18 cellular contexts compared by ENCODE assay signal in genomic region chr3:128554465-128555097, GRCh38.
DNase-seq lines count a peak whose midpoint lies in the region; ATAC-seq and TF ChIP-seq lines count a peak whose summit lies in the region.
"Had no signal": no experiment of that assay in that cellular context is flagged by ENCODE, and none has a peak within 500 bp of the region (broad histone marks: within the 10 kb centered on the region; RNA-seq: fewer than 3 reads in every experiment).

No MANE protein-coding gene starts in this region.

- H3K36me3 Mint-ChIP-seq in MCF 10A (ENCODE audit: insufficient read depth, unreplicated experiment) = no peaks in the 10 kb centered on the region
- no peaks in the 10 kb centered on the region for H3K36me3 Mint-ChIP-seq in naive thymus-derived CD8-positive, alpha-beta T cell
- H3K36me3 Mint-ChIP-seq: activated naive CD4-positive, alpha-beta T cell treated with anti-CD3 and anti-CD28 coated beads, Interleukin-2, amount 50 U/mL, for 72 hours had no signal

- peaks cover 8% of the 10 kb centered on the region for H3K4me1 Mint-ChIP-seq in MCF 10A (ENCODE audit: insufficient read depth, unreplicated experiment)
- peaks cover 5 to 9% (median 9%) of the 10 kb centered on the region in 4 donors for H3K4me1 Mint-ChIP-seq in naive thymus-derived CD8-positive, alpha-beta T cell

- peaks cover 30% of the 10 kb centered on the region for H3K27me3 Mint-ChIP-seq in MCF 10A (ENCODE audit: insufficient read depth, unreplicated experiment)
- peaks cover 29 to 74% (median 49%) of the 10 kb centered on the region in 5 donors for H3K27me3 Mint-ChIP-seq in naive thymus-derived CD8-positive, alpha-beta T cell

- H3K36me3 ChIP-seq in breast epithelium = no peaks in the 10 kb centered on the region
- H3K36me3 ChIP-seq in gastroesophageal sphincter = no peaks in the 10 kb centered on the region
- no peaks in the 10 kb centered on the region for H3K36me3 ChIP-seq in upper lobe of left lung
- H3K36me3 ChIP-seq: transverse colon had no signal

- POLR2A ChIA-PET in MCF 10A (lab: Yijun Ruan, JAX) = no interaction called here
- POLR2A ChIA-PET in naive thymus-derived CD8-positive, alpha-beta T cell (lab: Charles Lee) = no interaction called here

- H3K27ac ChIP-seq in breast epithelium = peak overlapping the region; percentile 29 to 62
- peak overlapping the region in 3 of 4 donors; percentile 56 to 67 (median 59) for H3K27ac ChIP-seq in gastroesophageal sphincter
- peak overlapping the region; percentile 75 to 87 (median 86) for H3K27ac ChIP-seq in upper lobe of left lung
- H3K27ac ChIP-seq: A549, SK-N-MC had no signal

- intact Hi-C loops in breast epithelium (cut with DNase I; ENCODE audit: low total_unique reads) (no loop called here), MCF 10A (cut with micrococcal nuclease) (no loop called here)

- ATAC-seq in gastroesophageal sphincter (no peak), upper lobe of left lung (ENCODE audit: low FRiP score in 2 of 2) (no peak), GM18519 (IDR thresholded peaks at IDR 0.05; ENCODE audit: low FRiP score, unreplicated experiment) (no peak), HG03460 (IDR thresholded peaks at IDR 0.05; ENCODE audit: unreplicated experiment) (no peak), GM18868 (IDR thresholded peaks at IDR 0.05; ENCODE audit: unreplicated experiment) (no peak)
- no peak for ATAC-seq in naive thymus-derived CD8-positive, alpha-beta T cell

- peak overlapping the region in 2 of 3 donors; percentile 37 to 55 for H3K4me3 ChIP-seq in breast epithelium
- H3K4me3 ChIP-seq in gastroesophageal sphincter = no peak overlapping the region
- peak overlapping the region in 1 of 4 donors; percentile 18 for H3K4me3 ChIP-seq in upper lobe of left lung
- H3K4me3 ChIP-seq: A549, SK-N-MC, transverse colon had no signal

- CTCF ChIA-PET in MCF 10A (lab: Yijun Ruan, JAX) = interaction anchor here (0.5 to 0.6 kb wide), 2 partner anchors 18 to 63 kb away, joined by 3 read pairs; no protein-coding TSS in a partner anchor

- 0 to 10% methylated on average over 1 to 2 of the region's 28 CpGs for WGBS in gastroesophageal sphincter (ENCODE audit: low coverage in 1 of 2), 2 donors
- 70 to 73% methylated on average over 24 to 28 of the region's 28 CpGs for WGBS in upper lobe of left lung, 2 donors

- H3K9me3 ChIP-seq in breast epithelium (peaks cover 0 to 3% of the 10 kb centered on the region in 2 donors), gastroesophageal sphincter (peaks cover 0 to 7% (median 0%) of the 10 kb centered on the region in 3 donors), upper lobe of left lung (no peaks in the 10 kb centered on the region)
- H3K9me3 ChIP-seq: A549, transverse colon had no signal

- H3K4me1 ChIP-seq in breast epithelium (no peaks in the 10 kb centered on the region), gastroesophageal sphincter (peaks cover 0 to 17% (median 0%) of the 10 kb centered on the region in 3 donors), upper lobe of left lung (peaks cover 33 to 50% (median 37%) of the 10 kb centered on the region in 4 donors)
- H3K4me1 ChIP-seq: transverse colon had no signal

- peaks cover 0 to 19% of the 10 kb centered on the region in 2 donors for H3K27me3 ChIP-seq in breast epithelium
- peaks cover 76% of the 10 kb centered on the region for H3K27me3 ChIP-seq in gastroesophageal sphincter
- H3K27me3 ChIP-seq in upper lobe of left lung = peaks cover 0 to 14% (median 7%) of the 10 kb centered on the region in 4 donors

- H3K27ac Mint-ChIP-seq in MCF 10A (ENCODE audit: low read depth, unreplicated experiment) = no peak overlapping the region
- H3K27ac Mint-ChIP-seq in naive thymus-derived CD8-positive, alpha-beta T cell = peak overlapping the region in 1 of 10 donors; percentile 71
- H3K27ac Mint-ChIP-seq: activated CD4-positive, alpha-beta T cell treated with anti-CD3 and anti-CD28 coated beads, Interleukin-2, amount 10 ng/mL, durations not matched to agents 7 days and 5 days; activated naive CD4-positive, alpha-beta T cell treated with anti-CD3 and anti-CD28 coated beads, Interleukin-2, amount 50 U/mL, for 72 hours had no signal

- TF ChIP-seq POLR2A in breast epithelium (IDR thresholded peaks at IDR 0.05) = no peak
- no peak for TF ChIP-seq POLR2A in gastroesophageal sphincter (IDR thresholded peaks at IDR 0.05)
- no peak for TF ChIP-seq POLR2A in upper lobe of left lung (IDR thresholded peaks at IDR 0.05)

- H3K4me3 Mint-ChIP-seq in MCF 10A (ENCODE audit: unreplicated experiment) = no peak overlapping the region
- peak overlapping the region in 6 of 10 donors; percentile 14 to 58 (median 38) for H3K4me3 Mint-ChIP-seq in naive thymus-derived CD8-positive, alpha-beta T cell
- H3K4me3 Mint-ChIP-seq: activated CD4-positive, alpha-beta T cell treated with anti-CD3 and anti-CD28 coated beads, Interleukin-2, amount 10 ng/mL, durations not matched to agents 7 days and 5 days had no signal

- TF ChIP-seq EP300 in gastroesophageal sphincter (IDR thresholded peaks at IDR 0.05) (no peak), upper lobe of left lung (IDR thresholded peaks at IDR 0.05) (no peak)

- no peak for TF ChIP-seq CTCF in breast epithelium (IDR thresholded peaks at IDR 0.05)
- no peak for TF ChIP-seq CTCF in MCF 10A (IDR thresholded peaks at IDR 0.05; ENCODE audit: unreplicated experiment)
- TF ChIP-seq CTCF in gastroesophageal sphincter (IDR thresholded peaks at IDR 0.05) = no peak
- no peak for TF ChIP-seq CTCF in upper lobe of left lung (IDR thresholded peaks at IDR 0.05)

- DNase-seq in breast epithelium (ENCODE audit: low spot score in 2 of 2) (peak in 1 of 2 donors; percentile 30), MCF 10A (ENCODE audit: unreplicated experiment) (no peak), upper lobe of left lung (no peak)
- no peak for DNase-seq in naive thymus-derived CD8-positive, alpha-beta T cell
- DNase-seq: activated CD4-positive, alpha-beta T cell treated with anti-CD3 and anti-CD28 coated beads, Interleukin-2, amount 10 ng/mL, durations not matched to agents 7 days and 5 days; DMS153; effector memory CD4-positive, alpha-beta T cell; NCI-H2029 treated with DMSO at 0.1 percent for 48 hours; NCI-H524 treated with DMSO at 0.1 percent for 48 hours; stimulated activated CD4-positive, alpha-beta T cell treated with anti-CD3 and anti-CD28 coated beads, Interleukin-4, amount 100 ng/mL, for 4 hours; transverse colon had no signal

- BruUV-seq in MCF 10A (replicated peaks; lab: Mats Ljungman, UMichigan) = no TSS peak

- H3K9me3 Mint-ChIP-seq in MCF 10A (ENCODE audit: unreplicated experiment) = peaks cover 8% of the 10 kb centered on the region
- H3K9me3 Mint-ChIP-seq in naive thymus-derived CD8-positive, alpha-beta T cell = peaks cover 0 to 10% (median 0%) of the 10 kb centered on the region in 9 donors
- H3K9me3 Mint-ChIP-seq: activated CD4-positive, alpha-beta T cell treated with anti-CD3 and anti-CD28 coated beads, Interleukin-2, amount 10 ng/mL, durations not matched to agents 7 days and 5 days; activated naive CD4-positive, alpha-beta T cell treated with anti-CD3 and anti-CD28 coated beads, Interleukin-2, amount 50 U/mL, for 72 hours had no signal

Comparison
In these comparisons a context has a peak if more than half of its experiments do, and no peak if none do; other contexts are left out.
1. H3K4me3 ChIP-seq: peak in breast epithelium (2 of 3); none in gastroesophageal sphincter (0 of 2).
2. Peak in every context shown above with its lines, with median percentiles within 50 percentile points of each other: H3K27ac ChIP-seq.